In the genomic region with DNA sequence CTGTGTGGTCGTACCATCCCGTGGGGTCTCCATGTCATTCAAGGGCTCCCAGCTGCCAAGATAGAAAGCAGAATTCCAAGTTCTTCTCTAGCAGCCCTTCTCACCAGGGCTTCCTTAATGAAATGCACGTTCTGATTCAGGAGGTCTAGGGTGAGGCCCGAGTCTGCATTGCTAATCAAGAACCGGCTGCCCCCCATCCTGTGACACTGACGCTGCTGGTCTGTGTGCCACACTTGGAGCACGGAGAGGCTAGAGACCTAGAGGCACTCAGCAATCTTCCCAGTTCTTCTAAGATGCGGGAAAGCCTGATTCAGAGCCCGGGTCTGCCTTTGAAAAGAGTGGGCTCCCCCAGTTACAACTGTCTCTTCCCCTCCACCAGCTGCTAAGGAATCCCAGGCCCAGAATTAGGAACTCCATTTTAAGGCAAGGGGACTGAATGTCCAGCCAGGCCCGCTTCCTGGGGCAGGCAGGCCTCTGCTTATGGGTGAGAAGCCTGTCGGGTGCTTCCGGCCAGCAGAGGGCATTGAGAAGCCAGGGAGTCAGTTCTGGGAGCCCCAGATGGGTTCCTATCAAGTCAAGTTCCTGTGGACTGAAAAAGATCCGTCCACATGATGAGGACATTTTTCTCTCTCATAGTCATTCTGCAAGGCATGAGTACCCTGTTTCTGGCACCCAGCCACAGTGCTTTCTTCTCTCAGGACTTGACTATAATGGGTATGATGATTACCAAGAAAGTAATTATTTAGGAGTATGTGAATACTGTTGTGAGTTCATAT, we compare ENCODE assay signal across 8 cellular contexts.
DNase-seq lines count a peak whose midpoint lies in the region; FAIRE-seq and TF ChIP-seq lines count a peak whose summit lies in the region.

No MANE protein-coding gene starts in this region.

- 71 to 76% methylated on average over 8 to 13 of the region's 13 CpGs for WGBS in testis, 2 donors

- no peaks in the 10 kb centered on the region for H3K27me3 ChIP-seq in breast epithelium
- no peaks in the 10 kb centered on the region for H3K27me3 ChIP-seq in testis

- peak; percentile 95 for FAIRE-seq in islet of Langerhans (lab: Jason Lieb, UNC)

- H3K4me1 ChIP-seq in breast epithelium = no peaks in the 10 kb centered on the region
- H3K4me1 ChIP-seq in testis = no peaks in the 10 kb centered on the region

- peak in 2 of 3 donors; percentile 30 to 58 for TF ChIP-seq CTCF in breast epithelium (IDR thresholded peaks at IDR 0.05)
- TF ChIP-seq CTCF in testis (IDR thresholded peaks at IDR 0.05) = peak in 2 of 3 experiments; percentile 5 to 26

- DNase-seq in ELF-1 (ENCODE audit: low read depth, low spot score) (peak; percentile 77), NCI-H1092 (lab: John Stamatoyannopoulos, UW) (peak; percentile 16), breast epithelium (ENCODE audit: low spot score in 2 of 2) (peak; percentile 44 to 72), testis (peak; percentile 76), GDM1 (lab: John Stamatoyannopoulos, UW) (no peak)
- DNase-seq in effector CD4-positive, alpha-beta T cell = no peak
- DNase-seq in activated CD4-positive, CD25-positive, alpha-beta regulatory T cell treated with anti-CD3 and anti-CD28 coated beads, Interleukin-2, amount 50 U/mL, for 72 hours = no peak

- H3K36me3 ChIP-seq in breast epithelium (no peaks in the 10 kb centered on the region), testis (ENCODE audit: low read depth, missing control alignments) (no peaks in the 10 kb centered on the region)

- H3K4me3 ChIP-seq in breast epithelium (no peak overlapping the region), testis (no peak overlapping the region)

- TF ChIP-seq POLR2A in breast epithelium (IDR thresholded peaks at IDR 0.05) = no peak
- no peak for TF ChIP-seq POLR2A in testis (IDR thresholded peaks at IDR 0.05)

- H3K9me3 ChIP-seq in breast epithelium (no peaks in the 10 kb centered on the region), testis (no peaks in the 10 kb centered on the region)

- intact Hi-C loops in breast epithelium (cut with DNase I; ENCODE audit: low total_unique reads) = no loop called here
- intact Hi-C loops in testis (cut with DNase I; ENCODE audit: low total_unique reads) = no loop called here

- H3K27ac ChIP-seq in breast epithelium (no peak overlapping the region), testis (no peak overlapping the region)

Comparison
In these comparisons a context has a peak if more than half of its experiments do, and no peak if none do; other contexts are left out.
1. DNase-seq: peak in ELF-1 (single experiment), NCI-H1092 (single experiment), breast epithelium (2 of 2) and testis (single experiment); none in GDM1 (single experiment), effector CD4-positive, alpha-beta T cell (single experiment) and activated CD4-positive, CD25-positive, alpha-beta regulatory T cell treated with anti-CD3 and anti-CD28 coated beads, Interleukin-2, amount 50 U/mL, for 72 hours (single experiment).